ENCODE assay signal across 8 cellular contexts in the genomic region with DNA sequence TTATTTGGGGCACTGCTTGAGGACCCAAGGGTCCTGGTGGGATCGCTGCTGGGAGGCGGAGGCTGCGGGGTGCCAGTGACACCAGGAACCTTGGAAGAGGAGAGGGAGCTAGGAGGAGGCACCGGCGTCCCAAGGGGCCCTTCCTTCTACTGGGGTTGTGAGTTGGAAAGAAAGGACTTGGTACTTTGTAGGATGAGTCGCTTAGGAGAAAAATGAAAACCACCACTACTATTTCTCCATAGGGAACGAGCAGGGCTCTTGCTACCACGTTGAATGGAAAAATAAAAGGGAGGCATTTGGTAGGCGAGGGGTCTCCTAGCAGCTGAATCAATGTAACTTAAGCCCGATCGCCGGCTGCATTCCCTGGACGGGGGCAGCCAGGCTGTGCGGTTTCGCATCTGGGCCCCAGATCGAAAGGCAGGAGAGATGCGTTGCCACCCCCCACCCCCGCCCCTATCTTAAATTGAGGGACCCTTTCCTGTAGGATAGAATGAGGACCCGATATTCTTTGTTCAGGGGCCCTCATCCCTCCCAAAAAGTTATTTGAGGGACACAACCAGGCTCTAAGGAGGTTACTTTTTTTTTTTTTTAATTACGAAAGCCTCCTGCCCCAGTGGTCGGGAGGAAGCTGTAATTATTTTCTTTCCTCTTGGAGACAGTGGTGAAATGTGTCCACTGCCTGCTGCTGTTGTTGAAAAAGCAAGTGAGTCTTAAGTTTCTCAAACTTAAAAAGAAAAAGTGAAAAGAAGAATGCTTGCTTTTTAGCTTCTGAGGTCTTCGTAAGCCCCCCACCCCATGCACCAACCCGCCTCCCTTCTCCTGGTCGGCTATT. TPM values are rescaled to one million over a fixed set of nuclear protein-coding genes. Genes with fewer than 3 reads are reported as not detected.
DNase-seq lines count a peak whose midpoint lies in the region; ATAC-seq and TF ChIP-seq lines count a peak whose summit lies in the region.

No MANE protein-coding gene starts in this region.

- H3K36me3 ChIP-seq in HUES6 (ENCODE audit: control insufficient read depth, insufficient read depth, low read length): peaks cover 2% of the 10 kb centered on the region; the same call in 1 of the 2 replicates

- H3K4me3 Mint-ChIP-seq in chondrocyte (ENCODE audit: unreplicated experiment) (peak overlapping the region; percentile 100), natural killer cell (peak overlapping the region; percentile 84)

- H3K27ac ChIP-seq in HUES6 (ENCODE audit: low read depth, low read length): no peak overlapping the region

- H3K27me3 ChIP-seq in HUES6 (ENCODE audit: control insufficient read depth, insufficient read depth, low read length): peaks cover 27% of the 10 kb centered on the region

- H3K4me3 ChIP-seq in AG10803 (ENCODE audit: low read length) (peak overlapping the region; percentile 3; the same call in 1 of the 2 replicates), HUES6 (ENCODE audit: low read depth, low read length) (peak overlapping the region; percentile 78)

- TF ChIP-seq CTCF in AG10803 (conservative IDR thresholded peaks at IDR 0.05; ENCODE audit: low read length): no peak
- no peak for TF ChIP-seq CTCF in chondrocyte (IDR thresholded peaks at IDR 0.05)
- TF ChIP-seq CTCF in natural killer cell (IDR thresholded peaks at IDR 0.05): no peak

- H3K27ac Mint-ChIP-seq in chondrocyte (ENCODE audit: unreplicated experiment): peak overlapping the region; percentile 96
- H3K27ac Mint-ChIP-seq in natural killer cell: peak overlapping the region in 1 of 2 donors; percentile 31

- peaks cover 33% of the 10 kb centered on the region for H3K4me1 ChIP-seq in HUES6 (ENCODE audit: control insufficient read depth, insufficient read depth, low read length)

- ATAC-seq in natural killer cell: no peak
- ATAC-seq in GM21367 (IDR thresholded peaks at IDR 0.05; ENCODE audit: unreplicated experiment): no peak

- H3K9me3 ChIP-seq in HUES6 (ENCODE audit: control insufficient read depth, insufficient read depth, low read depth, low read length): no peaks in the 10 kb centered on the region

- no peaks in the 10 kb centered on the region for H3K27me3 Mint-ChIP-seq in chondrocyte (ENCODE audit: low read depth)
- H3K27me3 Mint-ChIP-seq in natural killer cell (ENCODE audit: low read depth in 2 of 2): peaks cover 45 to 58% of the 10 kb centered on the region in 2 donors

- intact Hi-C loops in natural killer cell (cut with micrococcal nuclease): no loop called here

- no peak for DNase-seq in AG10803 (ENCODE audit: low read depth)
- DNase-seq in chondrocyte (ENCODE audit: low spot score): peak; percentile 25
- DNase-seq in natural killer cell: no peak
- no peak for DNase-seq in NCI-H446 treated with DMSO at 0.1 percent for 48 hours (lab: John Stamatoyannopoulos, UW)
- no peak for DNase-seq in cerebellar nuclear complex (lab: John Stamatoyannopoulos, UW)
- no peak for DNase-seq in effector CD4-positive, alpha-beta T cell

- H3K4me1 Mint-ChIP-seq in chondrocyte (ENCODE audit: low read depth) (peaks cover 52% of the 10 kb centered on the region), natural killer cell (peaks cover 25 to 46% of the 10 kb centered on the region in 2 donors)

- H3K36me3 Mint-ChIP-seq in chondrocyte (ENCODE audit: low read depth): peaks cover 17% of the 10 kb centered on the region
- no peaks in the 10 kb centered on the region for H3K36me3 Mint-ChIP-seq in natural killer cell

- H3K9me3 Mint-ChIP-seq in chondrocyte (ENCODE audit: low read depth) (no peaks in the 10 kb centered on the region), natural killer cell (no peaks in the 10 kb centered on the region)

- peak overlapping the region; percentile 45 for H3K9ac ChIP-seq in HUES6 (ENCODE audit: low read length)

RNA-seq across cellular contexts. Expression of gene IGFBP2, which starts 1.3 kb away (rescaled TPM):
- total RNA-seq in chondrocyte: 1,045 to 1,857 TPM (median 1,848 TPM) in 3 replicates
- total RNA-seq in natural killer cell: under 1 TPM in 1 of 3 donors, not detected in 2; 0.21 TPM

Comparison
In these comparisons a context has a peak if more than half of its experiments do, and no peak if none do; other contexts are left out.
1. RNA of gene IGFBP2, which starts 1.3 kb away (total RNA-seq): 1,045 to 1,857 TPM in chondrocyte; 0.21 TPM in natural killer cell; every median in the first group is over 100 times any median in the second.